In genomic region chr7:15130666-15131541, GRCh38 we compare ENCODE assay signal across 16 cellular contexts.
DNase-seq lines count a peak whose midpoint lies in the region; ATAC-seq and TF ChIP-seq lines count a peak whose summit lies in the region.
"Had no signal": no experiment of that assay in that cellular context is flagged by ENCODE, and none has a peak within 500 bp of the region (broad histone marks: within the 10 kb centered on the region; RNA-seq: fewer than 3 reads in every experiment).

No MANE protein-coding gene starts in this region.

- no peak overlapping the region for H3K4me3 ChIP-seq in mesenchymal stem cell (ENCODE audit: insufficient read depth in 1 of 2, low read depth in 1 of 2, low read length in 2 of 2)
- H3K4me3 ChIP-seq in heart left ventricle, result no peak overlapping the region
- H3K4me3 ChIP-seq: skin epidermis, testis had no signal

- H3K14ac ChIP-seq in mesenchymal stem cell (ENCODE audit: low read length in 2 of 2), result no peak overlapping the region

- no peak overlapping the region for H3K4me2 ChIP-seq in mesenchymal stem cell (ENCODE audit: low read length, poor library complexity, severe bottlenecking)

- no peak overlapping the region for H4K8ac ChIP-seq in mesenchymal stem cell (ENCODE audit: low read length)

- H2BK5ac ChIP-seq in mesenchymal stem cell (ENCODE audit: low read depth, low read length, poor library complexity, severe bottlenecking), result no peak overlapping the region

- H4K91ac ChIP-seq in mesenchymal stem cell (ENCODE audit: low read length), result no peak overlapping the region

- H3K27ac Mint-ChIP-seq in activated T-helper 17 cell treated with anti-CD3 and anti-CD28 coated beads, Interleukin-2, amount 50 U/mL, for 72 hours, result no peak overlapping the region
- H3K27ac Mint-ChIP-seq: activated CD4-positive, alpha-beta T cell treated with anti-CD3 and anti-CD28 coated beads, Interleukin-2, amount 10 ng/mL, durations not matched to agents 24 days and 14 days; T-helper 1 cell treated with Interleukin-12 subunit alpha and Interleukin-12 subunit beta and Interleukin-4 antibody, amounts not matched to agents 30 μg/mL and 1 μg/mL, for 36 hours had no signal

- no peak overlapping the region for H3K23ac ChIP-seq in mesenchymal stem cell (ENCODE audit: low read length in 2 of 2)

- H3K4me1 ChIP-seq in mesenchymal stem cell (ENCODE audit: control insufficient read depth, insufficient read depth, low read depth, low read length) (no peaks in the 10 kb centered on the region), heart left ventricle (no peaks in the 10 kb centered on the region)
- H3K4me1 ChIP-seq: testis had no signal

- H3K27me3 Mint-ChIP-seq in activated T-helper 17 cell treated with anti-CD3 and anti-CD28 coated beads, Interleukin-2, amount 50 U/mL, for 72 hours, result no peaks in the 10 kb centered on the region
- H3K27me3 Mint-ChIP-seq: activated CD4-positive, alpha-beta T cell treated with anti-CD3 and anti-CD28 coated beads, Interleukin-2, amount 10 ng/mL, durations not matched to agents 24 days and 14 days; central memory CD8-positive, alpha-beta T cell had no signal

- no peaks in the 10 kb centered on the region for H3K79me1 ChIP-seq in mesenchymal stem cell (replicated peaks; ENCODE audit: low read length, poor library complexity, severe bottlenecking)

- peak overlapping the region; percentile 69 for H3K27ac ChIP-seq in mesenchymal stem cell (ENCODE audit: low read length, poor library complexity, severe bottlenecking)
- no peak overlapping the region for H3K27ac ChIP-seq in heart left ventricle
- H3K27ac ChIP-seq: skin epidermis, testis had no signal

- H3K9me3 ChIP-seq in mesenchymal stem cell (ENCODE audit: control insufficient read depth, low read length), result no peaks in the 10 kb centered on the region
- H3K9me3 ChIP-seq in heart left ventricle, result no peaks in the 10 kb centered on the region
- H3K9me3 ChIP-seq: testis had no signal

- DNase-seq in EH (ENCODE audit: low read depth), result peak; percentile 49
- peak; percentile 47 for DNase-seq in M059J (ENCODE audit: low read depth)
- DNase-seq in dedifferentiated amniotic fluid mesenchymal stem cell (ENCODE audit: extremely low spot score), result peak; percentile 46
- DNase-seq in mesenchymal stem cell, result peak; percentile 62
- no peak for DNase-seq in NCI-H2107 treated with DMSO at 0.1 percent for 48 hours (lab: John Stamatoyannopoulos, UW; ENCODE audit: unreplicated experiment)
- no peak for DNase-seq in heart left ventricle
- no peak for DNase-seq in HUDEP-2 (lab: John Stamatoyannopoulos, UW; ENCODE audit: unreplicated experiment in 76 of 76)
- DNase-seq: activated CD4-positive, alpha-beta T cell treated with anti-CD3 and anti-CD28 coated beads, Interleukin-2, amount 10 ng/mL, durations not matched to agents 24 days and 14 days; activated effector memory CD4-positive, alpha-beta T cell treated with Interleukin-2 at 50 U/mL for 16 hours; NCI-H1694; testis had no signal

- H3K36me3 ChIP-seq in mesenchymal stem cell (ENCODE audit: control insufficient read depth in 1 of 2, insufficient read depth in 2 of 2, low read depth in 1 of 2, low read length in 2 of 2) (no peaks in the 10 kb centered on the region), heart left ventricle (no peaks in the 10 kb centered on the region)

- no peak overlapping the region for H2BK120ac ChIP-seq in mesenchymal stem cell (ENCODE audit: low read depth, low read length)

- intact Hi-C loops in heart left ventricle (cut with DNase I), result no loop called here

- H3K9me3 Mint-ChIP-seq in activated T-helper 17 cell treated with anti-CD3 and anti-CD28 coated beads, Interleukin-2, amount 50 U/mL, for 72 hours, result peaks cover 4% of the 10 kb centered on the region
- H3K9me3 Mint-ChIP-seq: central memory CD8-positive, alpha-beta T cell; T-helper 1 cell treated with Interleukin-12 subunit alpha and Interleukin-12 subunit beta and Interleukin-4 antibody, amounts not matched to agents 30 μg/mL and 1 μg/mL, for 36 hours had no signal

- H3K4ac ChIP-seq in mesenchymal stem cell (ENCODE audit: low read depth in 1 of 2, low read length in 2 of 2), result no peak overlapping the region

- no peak overlapping the region for H3K18ac ChIP-seq in mesenchymal stem cell (ENCODE audit: low read depth in 1 of 2, low read length in 2 of 2)

- WGBS in mesenchymal stem cell, result 53% methylated on average over 2 of the region's 4 CpGs
- 60 to 70% (median 64%) methylated on average over 4 of the region's 4 CpGs for WGBS in heart left ventricle, 4 donors

- H3K27me3 ChIP-seq in mesenchymal stem cell (ENCODE audit: control insufficient read depth in 1 of 2, insufficient read depth in 1 of 2, low read length in 2 of 2) (no peaks in the 10 kb centered on the region), heart left ventricle (no peaks in the 10 kb centered on the region)
- H3K27me3 ChIP-seq: testis had no signal

- no peak overlapping the region for H3K9ac ChIP-seq in mesenchymal stem cell (ENCODE audit: low read length)

- no peak for TF ChIP-seq POLR2A in heart left ventricle (IDR thresholded peaks at IDR 0.05)

- no peaks in the 10 kb centered on the region for H3K36me3 Mint-ChIP-seq in activated T-helper 17 cell treated with anti-CD3 and anti-CD28 coated beads, Interleukin-2, amount 50 U/mL, for 72 hours (ENCODE audit: low read depth)

- no peak overlapping the region for H2BK15ac ChIP-seq in mesenchymal stem cell (ENCODE audit: low read depth, poor library complexity, severe bottlenecking)

- no peak overlapping the region for H2AFZ ChIP-seq in mesenchymal stem cell (ENCODE audit: low read depth, low read length)

- no peak for ATAC-seq in activated T-helper 17 cell treated with anti-CD3 and anti-CD28 coated beads, Interleukin-2, amount 50 U/mL, for 72 hours (replicated peaks)
- ATAC-seq in heart left ventricle, result no peak
- ATAC-seq: left lobe of liver had no signal

- no peak overlapping the region for H2BK12ac ChIP-seq in mesenchymal stem cell (ENCODE audit: low read length in 2 of 2)

- no peaks in the 10 kb centered on the region for H3K4me1 Mint-ChIP-seq in activated T-helper 17 cell treated with anti-CD3 and anti-CD28 coated beads, Interleukin-2, amount 50 U/mL, for 72 hours
- H3K4me1 Mint-ChIP-seq: activated CD4-positive, alpha-beta T cell treated with anti-CD3 and anti-CD28 coated beads, Interleukin-2, amount 10 ng/mL, durations not matched to agents 24 days and 14 days; central memory CD8-positive, alpha-beta T cell had no signal

- no peak overlapping the region for H2AK5ac ChIP-seq in mesenchymal stem cell (ENCODE audit: low read length, severe bottlenecking)

- no peak overlapping the region for H3K4me3 Mint-ChIP-seq in activated T-helper 17 cell treated with anti-CD3 and anti-CD28 coated beads, Interleukin-2, amount 50 U/mL, for 72 hours
- H3K4me3 Mint-ChIP-seq: activated CD4-positive, alpha-beta T cell treated with anti-CD3 and anti-CD28 coated beads, Interleukin-2, amount 10 ng/mL, durations not matched to agents 24 days and 14 days; central memory CD8-positive, alpha-beta T cell; T-helper 1 cell treated with Interleukin-12 subunit alpha and Interleukin-12 subunit beta and Interleukin-4 antibody, amounts not matched to agents 30 μg/mL and 1 μg/mL, for 36 hours had no signal

- TF ChIP-seq CTCF in heart left ventricle (IDR thresholded peaks at IDR 0.05), result no peak

Comparison
In these comparisons a context has a peak if more than half of its experiments do, and no peak if none do; other contexts are left out.
1. DNase-seq: peak in EH (single experiment), M059J (single experiment), dedifferentiated amniotic fluid mesenchymal stem cell (single experiment) and mesenchymal stem cell (single experiment); none in NCI-H2107 treated with DMSO at 0.1 percent for 48 hours (single experiment), heart left ventricle (0 of 5) and HUDEP-2 (0 of 76).